In genomic region chr2:36618381-36618780, GRCh38 we compare ENCODE assay signal across 8 cellular contexts. TPM values are rescaled to one million over a fixed set of nuclear protein-coding genes. Genes with fewer than 3 reads are reported as not detected.
DNase-seq lines count a peak whose midpoint lies in the region; ATAC-seq lines count a peak whose summit lies in the region.

No MANE protein-coding gene starts in this region.

- H3K4me3 Mint-ChIP-seq in activated CD8-positive, alpha-beta T cell treated with anti-CD3 and anti-CD28 coated beads, Interleukin-2, amount 10 ng/mL, durations not matched to agents 7 days and 5 days, result no peak overlapping the region

- peaks cover 17% of the 10 kb centered on the region for H3K27me3 Mint-ChIP-seq in activated CD8-positive, alpha-beta T cell treated with anti-CD3 and anti-CD28 coated beads, Interleukin-2, amount 10 ng/mL, durations not matched to agents 7 days and 5 days (ENCODE audit: low read depth)

- intact Hi-C loops in posterior cingulate gyrus (cut with DNase I), result no loop called here

- CTCF ChIA-PET in activated CD8-positive, alpha-beta T cell treated with anti-CD3 and anti-CD28 coated beads, Interleukin-2, amount 10 ng/mL, durations not matched to agents 7 days and 5 days (lab: Charles Lee), result no interaction called here

- DNase-seq in DMS53 (lab: John Stamatoyannopoulos, UW), result peak; percentile 71
- peak; percentile 12 for DNase-seq in NCI-H1694 (lab: John Stamatoyannopoulos, UW)
- peak; percentile 26 for DNase-seq in activated CD8-positive, alpha-beta T cell treated with anti-CD3 and anti-CD28 coated beads, Interleukin-2, amount 10 ng/mL, durations not matched to agents 7 days and 5 days
- DNase-seq in iPS-NIHi7 (ENCODE audit: extremely low spot score), result peak; percentile 76
- DNase-seq in posterior cingulate gyrus, result no peak
- DNase-seq in DMS79 (lab: John Stamatoyannopoulos, UW), result no peak

- ATAC-seq in GM18907 (IDR thresholded peaks at IDR 0.05; ENCODE audit: unreplicated experiment), result peak; percentile 99
- ATAC-seq in HG02973 (IDR thresholded peaks at IDR 0.05; ENCODE audit: unreplicated experiment), result peak; percentile 98
- ATAC-seq in activated CD8-positive, alpha-beta T cell treated with anti-CD3 and anti-CD28 coated beads, Interleukin-2, amount 10 ng/mL, durations not matched to agents 7 days and 5 days, result peak; percentile 49

- POLR2A ChIA-PET in activated CD8-positive, alpha-beta T cell treated with anti-CD3 and anti-CD28 coated beads, Interleukin-2, amount 10 ng/mL, durations not matched to agents 7 days and 5 days (lab: Charles Lee), result no interaction called here

- H3K36me3 Mint-ChIP-seq in activated CD8-positive, alpha-beta T cell treated with anti-CD3 and anti-CD28 coated beads, Interleukin-2, amount 10 ng/mL, durations not matched to agents 7 days and 5 days (ENCODE audit: low read depth), result no peaks in the 10 kb centered on the region

- H3K27ac Mint-ChIP-seq in activated CD8-positive, alpha-beta T cell treated with anti-CD3 and anti-CD28 coated beads, Interleukin-2, amount 10 ng/mL, durations not matched to agents 7 days and 5 days, result no peak overlapping the region

- no peaks in the 10 kb centered on the region for H3K9me3 Mint-ChIP-seq in activated CD8-positive, alpha-beta T cell treated with anti-CD3 and anti-CD28 coated beads, Interleukin-2, amount 10 ng/mL, durations not matched to agents 7 days and 5 days (ENCODE audit: insufficient read depth)

- no peaks in the 10 kb centered on the region for H3K4me1 Mint-ChIP-seq in activated CD8-positive, alpha-beta T cell treated with anti-CD3 and anti-CD28 coated beads, Interleukin-2, amount 10 ng/mL, durations not matched to agents 7 days and 5 days (ENCODE audit: low read depth)

RNA-seq across cellular contexts. Expression of gene FEZ2, which starts 20.4 kb away (rescaled TPM):
- 10 to 100 TPM; 17.3 to 20.3 TPM for total RNA-seq in activated CD8-positive, alpha-beta T cell treated with anti-CD3 and anti-CD28 coated beads, Interleukin-2, amount 10 ng/mL, durations not matched to agents 7 days and 5 days

Comparison
In these comparisons a context has a peak if more than half of its experiments do, and no peak if none do; other contexts are left out.
1. DNase-seq: peak in DMS53 (single experiment), NCI-H1694 (single experiment), activated CD8-positive, alpha-beta T cell treated with anti-CD3 and anti-CD28 coated beads, Interleukin-2, amount 10 ng/mL, durations not matched to agents 7 days and 5 days (single experiment) and iPS-NIHi7 (single experiment); none in posterior cingulate gyrus (0 of 10) and DMS79 (single experiment).
2. ATAC-seq: peak in every context shown above with its lines; median percentile 99 in GM18907; 98 in HG02973; 49 in activated CD8-positive, alpha-beta T cell treated with anti-CD3 and anti-CD28 coated beads, Interleukin-2, amount 10 ng/mL, durations not matched to agents 7 days and 5 days.